In genomic region chr2:7887441-7887840, GRCh38 we compare ENCODE assay signal across 25 cellular contexts.
"Had no signal": no experiment of that assay in that cellular context is flagged by ENCODE, and none has a peak within 500 bp of the region (broad histone marks: within the 10 kb centered on the region; RNA-seq: fewer than 3 reads in every experiment).

No MANE protein-coding gene starts in this region.

- ATAC-seq: foreskin keratinocyte; lower lobe of right lung; mucosa of descending colon; stimulated activated naive B cell treated with anti-CD40 and anti-IgM and Interleukin-4, amounts not matched to agents 10 μg/mL and 1 μg/mL and 100 μg/mL, for 72 hours had no signal

- DNase-seq: activated B cell treated with CpG ODN at 0.5 μM for 24 hours; activated CD4-positive, alpha-beta T cell treated with anti-CD3 and anti-CD28 coated beads for 4 hours; activated CD4-positive, alpha-beta T cell treated with anti-CD3 and anti-CD28 coated beads, Interleukin-2, amount 50 U/mL, for 48 hours; activated CD8-positive, alpha-beta memory T cell treated with anti-CD3 and anti-CD28 coated beads, Interleukin-2, amount 50 U/mL, for 48 hours; activated naive CD4-positive, alpha-beta T cell treated with Interleukin-2 at 50 U/mL for 16 hours; activated naive CD8-positive, alpha-beta T cell treated with anti-CD3 and anti-CD28 coated beads, Interleukin-2, amount 10 ng/mL, durations not matched to agents 7 days and 5 days; activated T-cell treated with anti-CD3 and anti-CD28 coated beads, Interleukin-2, amount 50 U/mL, for 48 hours; amniotic stem cell; cerebellar nuclear complex; endodermal cell; foreskin keratinocyte; immature natural killer cell; lower lobe of right lung; mesendoderm; mucosa of descending colon; nucleus accumbens; sigmoid colon; stimulated activated CD4-positive, alpha-beta T cell treated with anti-CD3 and anti-CD28 coated beads, Interleukin-2, amount 100 ng/mL, for 48 hours; stimulated activated CD8-positive, alpha-beta memory T cell treated with anti-CD3 and anti-CD28 coated beads, Interleukin-4, amount 100 ng/mL, for 48 hours; stimulated activated naive B cell treated with anti-CD40 and anti-IgM and Interleukin-4, amounts not matched to agents 10 μg/mL and 1 μg/mL and 100 μg/mL, for 72 hours; testis; trophoblast cell had no signal

- H2AFZ ChIP-seq: parathyroid adenoma had no signal

- H3K4me3 ChIP-seq: coronary artery, lower lobe of right lung, mucosa of descending colon, sigmoid colon, testis, vagina had no signal

- H3K27ac ChIP-seq: coronary artery, foreskin keratinocyte, lower lobe of right lung, parathyroid adenoma, sigmoid colon, testis, vagina had no signal

- H3K36me3 ChIP-seq: lower lobe of right lung, sigmoid colon, vagina had no signal

- H3K27me3 ChIP-seq: foreskin keratinocyte, sigmoid colon, testis, vagina had no signal

- H3K4me1 ChIP-seq: foreskin keratinocyte, lower lobe of right lung, parathyroid adenoma, sigmoid colon, testis, vagina had no signal

- H3K9ac ChIP-seq: parathyroid adenoma had no signal

- H3K9me3 ChIP-seq: lower lobe of right lung, mucosa of descending colon, sigmoid colon, testis, vagina had no signal

- H3K79me2 ChIP-seq: parathyroid adenoma had no signal
